In genomic region chrY:13478126-13478750, GRCh38 we compare ENCODE assay signal across 9 cellular contexts. TPM values are rescaled to one million over a fixed set of nuclear protein-coding genes. Genes with fewer than 3 reads are reported as not detected.
DNase-seq lines count a peak whose midpoint lies in the region; ATAC-seq and TF ChIP-seq lines count a peak whose summit lies in the region.
"Had no signal": no experiment of that assay in that cellular context is flagged by ENCODE, and none has a peak within 500 bp of the region (broad histone marks: within the 10 kb centered on the region; RNA-seq: fewer than 3 reads in every experiment).

No MANE protein-coding gene starts in this region.

- WGBS in transverse colon (ENCODE audit: low coverage in 1 of 2), 2 donors, result 3% methylated on average over 6 of the region's 14 CpGs; no CpG with 5 or more reads in 1 of the 2 donors

- intact Hi-C loops in left colon (cut with DNase I, micrococcal nuclease), result no loop called here
- intact Hi-C loops in transverse colon (cut with DNase I; ENCODE audit: low total_unique reads), result no loop called here

- no peaks in the 10 kb centered on the region for H3F3A ChIP-seq in OCI-LY1 (ENCODE audit: insufficient read depth, low read length)

- no peak for TF ChIP-seq EP300 in transverse colon (IDR thresholded peaks at IDR 0.05; ENCODE audit: low read depth)

- H3K27me3 ChIP-seq in OCI-LY1 (ENCODE audit: insufficient read depth, low read length) (no peaks in the 10 kb centered on the region), duodenal mucosa (ENCODE audit: control insufficient read depth in 1 of 2, insufficient read depth in 2 of 2, low read length in 2 of 2) (no peaks in the 10 kb centered on the region), neutrophil (no peaks in the 10 kb centered on the region), transverse colon (no peaks in the 10 kb centered on the region)

- H3K36me3 ChIP-seq in OCI-LY1 (ENCODE audit: insufficient read depth, low read length) (peaks cover 48% of the 10 kb centered on the region), duodenal mucosa (ENCODE audit: control insufficient read depth in 1 of 2, insufficient read depth in 2 of 2, low read length in 2 of 2) (peaks cover 0 to 11% of the 10 kb centered on the region in 2 donors), neutrophil (peaks cover 4% of the 10 kb centered on the region), transverse colon (no peaks in the 10 kb centered on the region)

- no peak for ATAC-seq in HG02571 (IDR thresholded peaks at IDR 0.05; ENCODE audit: unreplicated experiment)
- ATAC-seq in GM21447 (IDR thresholded peaks at IDR 0.05; ENCODE audit: unreplicated experiment), result no peak
- no peak for ATAC-seq in left colon

- H3K27ac ChIP-seq in OCI-LY1 (ENCODE audit: low read depth, low read length, poor library complexity, severe bottlenecking), result peak overlapping the region; percentile 93
- peak overlapping the region; percentile 96 for H3K27ac ChIP-seq in duodenal mucosa (ENCODE audit: low read depth, low read length)
- peak overlapping the region; percentile 93 for H3K27ac ChIP-seq in neutrophil
- peak overlapping the region in 2 of 4 donors; percentile 97 to 98 for H3K27ac ChIP-seq in transverse colon

- DNase-seq in H4 (ENCODE audit: low spot score) (peak; percentile 57), left colon (no peak), transverse colon (no peak)

- TF ChIP-seq CTCF in OCI-LY1 (IDR thresholded peaks at IDR 0.05; ENCODE audit: low read length) (no peak), neutrophil (IDR thresholded peaks at IDR 0.05) (no peak), transverse colon (IDR thresholded peaks at IDR 0.05) (no peak)

- no peaks in the 10 kb centered on the region for H3K9me3 ChIP-seq in OCI-LY1 (ENCODE audit: low read length)
- no peaks in the 10 kb centered on the region for H3K9me3 ChIP-seq in duodenal mucosa (ENCODE audit: control insufficient read depth in 1 of 2, low read length in 2 of 2)
- H3K9me3 ChIP-seq in neutrophil, result no peaks in the 10 kb centered on the region
- H3K9me3 ChIP-seq in transverse colon, result no peaks in the 10 kb centered on the region

- no peak overlapping the region for H2AFZ ChIP-seq in OCI-LY1 (ENCODE audit: low read length)

- H3K4me1 ChIP-seq in OCI-LY1 (ENCODE audit: insufficient read depth, low read length, severe bottlenecking) (peaks cover 22% of the 10 kb centered on the region), duodenal mucosa (ENCODE audit: control insufficient read depth in 1 of 2, insufficient read depth in 2 of 2, low read length in 2 of 2) (peaks cover 0 to 6% of the 10 kb centered on the region in 2 donors), neutrophil (ENCODE audit: control insufficient read depth in 1 of 2, insufficient read depth in 1 of 2, low read depth in 1 of 2, low read length in 1 of 2) (peaks cover 0 to 13% of the 10 kb centered on the region in 2 experiments), transverse colon (peaks cover 0 to 14% (median 0%) of the 10 kb centered on the region in 4 donors)

- H4K20me1 ChIP-seq in OCI-LY1 (ENCODE audit: insufficient read depth, low read length), result no peaks in the 10 kb centered on the region

- TF ChIP-seq POLR2A in transverse colon (IDR thresholded peaks at IDR 0.05), result no peak

- H3K79me2 ChIP-seq in OCI-LY1 (ENCODE audit: insufficient read depth, low read length), result peaks cover 52% of the 10 kb centered on the region

- peak overlapping the region; percentile 79 for H3K4me2 ChIP-seq in OCI-LY1 (ENCODE audit: low read length)

- in situ Hi-C loops in transverse colon (cut with MboI; ENCODE audit: low pct_ligation_motif_present in 1 of 4, low pct_unique_long_range_greater_than_20kb in 1 of 4, low sequenced_read_pairs in 3 of 4), result loop anchor here in 2 of 4 donors (25.0 kb wide), 1 partner anchor 234 kb away; the partner anchor contains the start of gene TMSB4Y (in 2 of the 2)

- H3K4me3 ChIP-seq in OCI-LY1 (ENCODE audit: low read depth, low read length, poor library complexity, severe bottlenecking) (peak overlapping the region; percentile 97), duodenal mucosa (ENCODE audit: low read depth in 1 of 2, low read length in 2 of 2) (peak overlapping the region; percentile 82 to 91), neutrophil (ENCODE audit: low read depth in 1 of 2, low read length in 1 of 2) (peak overlapping the region; percentile 64 to 73), transverse colon (peak overlapping the region in 2 of 4 donors; percentile 57 to 68)

- H3K9me2 ChIP-seq in OCI-LY1 (ENCODE audit: low read depth, low read length), result no peaks in the 10 kb centered on the region

- H3K9ac ChIP-seq in OCI-LY1 (ENCODE audit: low read length), result peak overlapping the region; percentile 99
- H3K9ac ChIP-seq in duodenal mucosa (ENCODE audit: low read depth in 1 of 2, low read length in 2 of 2), result peak overlapping the region; percentile 97 to 99

RNA-seq across cellular contexts. Expression of gene UTY, which starts 1.6 kb away (rescaled TPM):
- 7.0 and 8.4 TPM in 2 replicates for total RNA-seq in H4 (2014; rRNA removed; shearing (Covaris generic))
- total RNA-seq in left colon (not detected), transverse colon (100 to 1,000 TPM in 1 of 4 donors, 10 to 100 TPM in 1, not detected in 2; 50.8 to 137 TPM)
- total RNA-seq: SK-MEL-5 had no signal
